ENCODE assay signal across 1 cellular context in genomic region chr16:82782715-82783251, GRCh38.
TF ChIP-seq lines count a peak whose summit lies in the region.

No MANE protein-coding gene starts in this region.

TF ChIP-seq in WTC11, 78 proteins besides CTCF, POLR2A, EP300 and RAD21 (continued from another document):
- TF ChIP-seq ZNF532 (CRISPR knock-in tag; IDR thresholded peaks at IDR 0.05; ENCODE audit: borderline replicate concordance) (no peak), MAX (CRISPR knock-in tag; IDR thresholded peaks at IDR 0.05) (no peak), FOXP1 (CRISPR knock-in tag; IDR thresholded peaks at IDR 0.05; ENCODE audit: borderline replicate concordance) (no peak), E2F4 (CRISPR knock-in tag; IDR thresholded peaks at IDR 0.05; ENCODE audit: borderline replicate concordance, low read depth) (no peak), RORB (CRISPR knock-in tag; IDR thresholded peaks at IDR 0.05) (no peak), SP1 (CRISPR knock-in tag; conservative IDR thresholded peaks at IDR 0.05) (no peak), NR3C1 (CRISPR knock-in tag; conservative IDR thresholded peaks at IDR 0.05; ENCODE audit: low read depth) (no peak)
